8 cellular contexts compared by ENCODE assay signal in genomic region chr11:506238-506949, GRCh38. TPM values are rescaled to one million over a fixed set of nuclear protein-coding genes. Genes with fewer than 3 reads are reported as not detected.
DNase-seq lines count a peak whose midpoint lies in the region; ATAC-seq and TF ChIP-seq lines count a peak whose summit lies in the region.

No MANE protein-coding gene starts in this region.

- no peak for TF ChIP-seq EP300 in Ishikawa (IDR thresholded peaks at IDR 0.05; ENCODE audit: borderline replicate concordance)

- no peaks in the 10 kb centered on the region for H3K9me3 ChIP-seq in mucosa of stomach (ENCODE audit: control insufficient read depth, low read length)

- peaks cover 63% of the 10 kb centered on the region for H3K36me3 Mint-ChIP-seq in activated T-cell treated with anti-CD3 and anti-CD28 coated beads, Interleukin-2, amount 50 U/mL, for 24 hours (ENCODE audit: low read depth)

- H3K36me3 ChIP-seq in mucosa of stomach (ENCODE audit: control insufficient read depth, insufficient read depth, low read length), result no peaks in the 10 kb centered on the region

- H3K4me1 ChIP-seq in mucosa of stomach (ENCODE audit: control insufficient read depth, insufficient read depth, low read length), result peaks cover 46% of the 10 kb centered on the region

- H3K27me3 ChIP-seq in mucosa of stomach (ENCODE audit: control insufficient read depth, insufficient read depth, low read length), result no peaks in the 10 kb centered on the region

- peak overlapping the region; percentile 62 for H3K4me3 ChIP-seq in mucosa of stomach (ENCODE audit: low read length)

- peak overlapping the region; percentile 100 for H3K27ac Mint-ChIP-seq in activated T-cell treated with anti-CD3 and anti-CD28 coated beads, Interleukin-2, amount 50 U/mL, for 24 hours

- H3K27me3 Mint-ChIP-seq in activated T-cell treated with anti-CD3 and anti-CD28 coated beads, Interleukin-2, amount 50 U/mL, for 24 hours, result no peaks in the 10 kb centered on the region

- peak overlapping the region; percentile 95 for H3K9ac ChIP-seq in mucosa of stomach (ENCODE audit: low read length)

- DNase-seq in DMS153 (lab: John Stamatoyannopoulos, UW), result peak; percentile 93
- peak; percentile 75 for DNase-seq in OCI-M2 (lab: John Stamatoyannopoulos, UW; ENCODE audit: unreplicated experiment)
- peak; percentile 98 for DNase-seq in activated T-cell treated with anti-CD3 and anti-CD28 coated beads, Interleukin-2, amount 50 U/mL, for 24 hours
- DNase-seq in stimulated activated CD8-positive, alpha-beta memory T cell treated with anti-CD3 and anti-CD28 coated beads, Interleukin-4, amount 100 ng/mL, for 48 hours, result peak; percentile 98

- peak; percentile 47 for ATAC-seq in GM21576 (IDR thresholded peaks at IDR 0.05; ENCODE audit: unreplicated experiment)
- ATAC-seq in esophagus mucosa, result peak; percentile 81

- H3K4me3 Mint-ChIP-seq in activated T-cell treated with anti-CD3 and anti-CD28 coated beads, Interleukin-2, amount 50 U/mL, for 24 hours, result peak overlapping the region; percentile 98

- H3K9me3 Mint-ChIP-seq in activated T-cell treated with anti-CD3 and anti-CD28 coated beads, Interleukin-2, amount 50 U/mL, for 24 hours, result no peaks in the 10 kb centered on the region

- no peak for TF ChIP-seq RAD21 in Ishikawa (IDR thresholded peaks at IDR 0.05; ENCODE audit: low read depth)

- H3K4me1 Mint-ChIP-seq in activated T-cell treated with anti-CD3 and anti-CD28 coated beads, Interleukin-2, amount 50 U/mL, for 24 hours (ENCODE audit: low read depth), result peaks cover 33% of the 10 kb centered on the region

TF ChIP-seq in Ishikawa, 13 proteins besides CTCF, POLR2A, EP300 and RAD21:
- TF ChIP-seq TAF1 (IDR thresholded peaks at IDR 0.05; ENCODE audit: low read depth) (peak; percentile 63), CREB1 (IDR thresholded peaks at IDR 0.05; ENCODE audit: low read depth) (peak; percentile 95), ZBTB7A (IDR thresholded peaks at IDR 0.05; ENCODE audit: low read depth) (no peak), FOXM1 (IDR thresholded peaks at IDR 0.05; ENCODE audit: borderline replicate concordance, low read depth) (no peak), EGR1 (IDR thresholded peaks at IDR 0.05) (peak; percentile 29), TCF12 (IDR thresholded peaks at IDR 0.05; ENCODE audit: low read depth) (no peak), NFIC (IDR thresholded peaks at IDR 0.05) (peak; percentile 68), CEBPB (IDR thresholded peaks at IDR 0.05) (no peak), TEAD4 (IDR thresholded peaks at IDR 0.05) (peak; percentile 13; the same call in 1 of the 2 replicates), USF1 (IDR thresholded peaks at IDR 0.05) (peak; percentile 93), YY1 (IDR thresholded peaks at IDR 0.05; ENCODE audit: low read depth) (no peak)
- TF ChIP-seq, protein P1, sequence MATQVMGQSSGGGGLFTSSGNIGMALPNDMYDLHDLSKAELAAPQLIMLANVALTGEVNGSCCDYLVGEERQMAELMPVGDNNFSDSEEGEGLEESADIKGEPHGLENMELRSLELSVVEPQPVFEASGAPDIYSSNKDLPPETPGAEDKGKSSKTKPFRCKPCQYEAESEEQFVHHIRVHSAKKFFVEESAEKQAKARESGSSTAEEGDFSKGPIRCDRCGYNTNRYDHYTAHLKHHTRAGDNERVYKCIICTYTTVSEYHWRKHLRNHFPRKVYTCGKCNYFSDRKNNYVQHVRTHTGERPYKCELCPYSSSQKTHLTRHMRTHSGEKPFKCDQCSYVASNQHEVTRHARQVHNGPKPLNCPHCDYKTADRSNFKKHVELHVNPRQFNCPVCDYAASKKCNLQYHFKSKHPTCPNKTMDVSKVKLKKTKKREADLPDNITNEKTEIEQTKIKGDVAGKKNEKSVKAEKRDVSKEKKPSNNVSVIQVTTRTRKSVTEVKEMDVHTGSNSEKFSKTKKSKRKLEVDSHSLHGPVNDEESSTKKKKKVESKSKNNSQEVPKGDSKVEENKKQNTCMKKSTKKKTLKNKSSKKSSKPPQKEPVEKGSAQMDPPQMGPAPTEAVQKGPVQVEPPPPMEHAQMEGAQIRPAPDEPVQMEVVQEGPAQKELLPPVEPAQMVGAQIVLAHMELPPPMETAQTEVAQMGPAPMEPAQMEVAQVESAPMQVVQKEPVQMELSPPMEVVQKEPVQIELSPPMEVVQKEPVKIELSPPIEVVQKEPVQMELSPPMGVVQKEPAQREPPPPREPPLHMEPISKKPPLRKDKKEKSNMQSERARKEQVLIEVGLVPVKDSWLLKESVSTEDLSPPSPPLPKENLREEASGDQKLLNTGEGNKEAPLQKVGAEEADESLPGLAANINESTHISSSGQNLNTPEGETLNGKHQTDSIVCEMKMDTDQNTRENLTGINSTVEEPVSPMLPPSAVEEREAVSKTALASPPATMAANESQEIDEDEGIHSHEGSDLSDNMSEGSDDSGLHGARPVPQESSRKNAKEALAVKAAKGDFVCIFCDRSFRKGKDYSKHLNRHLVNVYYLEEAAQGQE (IDR thresholded peaks at IDR 0.05; ENCODE audit: low read depth), result no peak
- TF ChIP-seq, protein P2, sequence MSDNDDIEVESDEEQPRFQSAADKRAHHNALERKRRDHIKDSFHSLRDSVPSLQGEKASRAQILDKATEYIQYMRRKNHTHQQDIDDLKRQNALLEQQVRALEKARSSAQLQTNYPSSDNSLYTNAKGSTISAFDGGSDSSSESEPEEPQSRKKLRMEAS (IDR thresholded peaks at IDR 0.05), result peak; percentile 94

RNA-seq across cellular contexts. Expression of gene RNH1, which starts 0.6 kb away (rescaled TPM):
- 152 TPM for total RNA-seq in esophagus mucosa

RNA-seq across cellular contexts. Expression of gene HRAS, which starts 29.0 kb away (rescaled TPM):
- total RNA-seq in esophagus mucosa, result 118 TPM

RNA-seq across cellular contexts. Expression of gene LRRC56, which starts 30.9 kb away (rescaled TPM):
- 1.3 TPM for total RNA-seq in esophagus mucosa

RNA-seq across cellular contexts. Expression of gene LMNTD2, which starts 54.1 kb away (rescaled TPM):
- total RNA-seq in esophagus mucosa, result 3.0 TPM

RNA-seq across cellular contexts. Expression of gene RASSF7, which starts 54.4 kb away (rescaled TPM):
- 19.6 TPM for total RNA-seq in esophagus mucosa

Comparison
In these comparisons a context has a peak if more than half of its experiments do, and no peak if none do; other contexts are left out.
1. Peak in every context shown above with its lines: DNase-seq, ATAC-seq and H3K4me3 ChIP-seq.